1 cellular context compared by ENCODE assay signal in the genomic region with DNA sequence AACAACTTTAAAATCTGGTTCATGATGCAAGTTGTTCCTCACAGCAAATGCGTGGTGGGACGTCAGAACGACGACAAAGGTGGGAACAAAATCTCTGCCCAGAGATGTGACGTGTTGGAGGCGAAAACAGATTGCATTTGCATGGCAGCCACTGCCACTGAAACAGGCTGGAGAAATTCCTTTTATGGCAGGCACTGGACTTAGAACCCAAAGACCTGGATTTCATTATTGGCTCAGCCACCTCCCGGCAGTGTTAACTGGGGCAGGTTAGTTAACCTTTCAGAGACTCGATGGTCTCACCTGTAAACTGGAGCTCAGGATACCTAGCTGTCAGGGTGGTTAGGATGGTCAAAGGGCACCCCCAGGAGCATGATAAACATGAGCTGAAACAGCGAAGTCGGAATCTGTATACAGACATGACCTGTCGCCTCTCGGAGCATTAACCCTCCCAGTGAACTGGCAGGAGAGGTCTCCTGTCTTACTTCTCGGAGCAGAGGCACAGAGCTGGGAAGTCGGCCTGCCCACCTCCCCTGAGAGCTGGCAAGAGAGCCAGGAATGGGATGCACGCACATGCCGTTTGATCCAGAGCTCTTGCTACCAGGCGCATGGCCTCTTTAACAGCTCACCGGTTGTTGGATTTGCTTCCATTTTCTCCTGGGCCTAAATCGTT.
A peak's percentile ranks its signal among the peaks of the same experiment; 100 is the strongest.
TF ChIP-seq lines count a peak whose summit lies in the region.

No MANE protein-coding gene starts in this region.

TF ChIP-seq in HepG2, 621 proteins besides CTCF, POLR2A, EP300 and RAD21 (continued from another document and continues in another):
- TF ChIP-seq, protein P1, sequence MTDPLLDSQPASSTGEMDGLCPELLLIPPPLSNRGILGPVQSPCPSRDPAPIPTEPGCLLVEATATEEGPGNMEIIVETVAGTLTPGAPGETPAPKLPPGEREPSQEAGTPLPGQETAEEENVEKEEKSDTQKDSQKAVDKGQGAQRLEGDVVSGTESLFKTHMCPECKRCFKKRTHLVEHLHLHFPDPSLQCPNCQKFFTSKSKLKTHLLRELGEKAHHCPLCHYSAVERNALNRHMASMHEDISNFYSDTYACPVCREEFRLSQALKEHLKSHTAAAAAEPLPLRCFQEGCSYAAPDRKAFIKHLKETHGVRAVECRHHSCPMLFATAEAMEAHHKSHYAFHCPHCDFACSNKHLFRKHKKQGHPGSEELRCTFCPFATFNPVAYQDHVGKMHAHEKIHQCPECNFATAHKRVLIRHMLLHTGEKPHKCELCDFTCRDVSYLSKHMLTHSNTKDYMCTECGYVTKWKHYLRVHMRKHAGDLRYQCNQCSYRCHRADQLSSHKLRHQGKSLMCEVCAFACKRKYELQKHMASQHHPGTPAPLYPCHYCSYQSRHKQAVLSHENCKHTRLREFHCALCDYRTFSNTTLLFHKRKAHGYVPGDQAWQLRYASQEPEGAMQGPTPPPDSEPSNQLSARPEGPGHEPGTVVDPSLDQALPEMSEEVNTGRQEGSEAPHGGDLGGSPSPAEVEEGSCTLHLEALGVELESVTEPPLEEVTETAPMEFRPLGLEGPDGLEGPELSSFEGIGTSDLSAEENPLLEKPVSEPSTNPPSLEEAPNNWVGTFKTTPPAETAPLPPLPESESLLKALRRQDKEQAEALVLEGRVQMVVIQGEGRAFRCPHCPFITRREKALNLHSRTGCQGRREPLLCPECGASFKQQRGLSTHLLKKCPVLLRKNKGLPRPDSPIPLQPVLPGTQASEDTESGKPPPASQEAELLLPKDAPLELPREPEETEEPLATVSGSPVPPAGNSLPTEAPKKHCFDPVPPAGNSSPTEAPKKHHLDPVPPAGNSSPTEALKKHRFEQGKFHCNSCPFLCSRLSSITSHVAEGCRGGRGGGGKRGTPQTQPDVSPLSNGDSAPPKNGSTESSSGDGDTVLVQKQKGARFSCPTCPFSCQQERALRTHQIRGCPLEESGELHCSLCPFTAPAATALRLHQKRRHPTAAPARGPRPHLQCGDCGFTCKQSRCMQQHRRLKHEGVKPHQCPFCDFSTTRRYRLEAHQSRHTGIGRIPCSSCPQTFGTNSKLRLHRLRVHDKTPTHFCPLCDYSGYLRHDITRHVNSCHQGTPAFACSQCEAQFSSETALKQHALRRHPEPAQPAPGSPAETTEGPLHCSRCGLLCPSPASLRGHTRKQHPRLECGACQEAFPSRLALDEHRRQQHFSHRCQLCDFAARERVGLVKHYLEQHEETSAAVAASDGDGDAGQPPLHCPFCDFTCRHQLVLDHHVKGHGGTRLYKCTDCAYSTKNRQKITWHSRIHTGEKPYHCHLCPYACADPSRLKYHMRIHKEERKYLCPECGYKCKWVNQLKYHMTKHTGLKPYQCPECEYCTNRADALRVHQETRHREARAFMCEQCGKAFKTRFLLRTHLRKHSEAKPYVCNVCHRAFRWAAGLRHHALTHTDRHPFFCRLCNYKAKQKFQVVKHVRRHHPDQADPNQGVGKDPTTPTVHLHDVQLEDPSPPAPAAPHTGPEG (CRISPR knock-in tag; IDR thresholded peaks at IDR 0.05): no peak
- TF ChIP-seq, protein P2, sequence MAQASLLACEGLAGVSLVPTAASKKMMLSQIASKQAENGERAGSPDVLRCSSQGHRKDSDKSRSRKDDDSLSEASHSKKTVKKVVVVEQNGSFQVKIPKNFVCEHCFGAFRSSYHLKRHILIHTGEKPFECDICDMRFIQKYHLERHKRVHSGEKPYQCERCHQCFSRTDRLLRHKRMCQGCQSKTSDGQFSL (CRISPR knock-in tag; IDR thresholded peaks at IDR 0.05): no peak
- no peak for TF ChIP-seq MAF1 (CRISPR knock-in tag; IDR thresholded peaks at IDR 0.05; ENCODE audit: borderline replicate concordance)
- TF ChIP-seq ZMAT3 (CRISPR knock-in tag; conservative IDR thresholded peaks at IDR 0.05): no peak
- TF ChIP-seq GABPB1 (CRISPR knock-in tag; IDR thresholded peaks at IDR 0.05): no peak
- no peak for TF ChIP-seq ZNF678 (CRISPR knock-in tag; IDR thresholded peaks at IDR 0.05)
- TF ChIP-seq NFE2L1 (CRISPR knock-in tag; IDR thresholded peaks at IDR 0.05; ENCODE audit: borderline replicate concordance): no peak
- no peak for TF ChIP-seq SSRP1 (CRISPR knock-in tag; IDR thresholded peaks at IDR 0.05)
- TF ChIP-seq REL (CRISPR knock-in tag; conservative IDR thresholded peaks at IDR 0.05): no peak
- TF ChIP-seq ZNF83 (CRISPR knock-in tag; IDR thresholded peaks at IDR 0.05; ENCODE audit: borderline replicate concordance): no peak
- no peak for TF ChIP-seq ZSCAN25 (CRISPR knock-in tag; IDR thresholded peaks at IDR 0.05)
- TF ChIP-seq CEBPG (CRISPR knock-in tag; IDR thresholded peaks at IDR 0.05): peak; percentile 71
- no peak for TF ChIP-seq ZNF530 (CRISPR knock-in tag; IDR thresholded peaks at IDR 0.05; ENCODE audit: low read depth)
- no peak for TF ChIP-seq NRL (CRISPR knock-in tag; IDR thresholded peaks at IDR 0.05; ENCODE audit: borderline replicate concordance)
- TF ChIP-seq ZNF20 (CRISPR knock-in tag; IDR thresholded peaks at IDR 0.05): no peak
- no peak; the same call in 1 of the 2 replicates for TF ChIP-seq CEBPB (IDR thresholded peaks at IDR 0.05; ENCODE audit: borderline replicate concordance, low read depth, low read length)
- no peak for TF ChIP-seq ZNF496 (CRISPR knock-in tag; IDR thresholded peaks at IDR 0.05; ENCODE audit: insufficient replicate concordance)
- TF ChIP-seq JUN (CRISPR knock-in tag; IDR thresholded peaks at IDR 0.05): no peak
- peak; percentile 95 for TF ChIP-seq ZNF629 (CRISPR knock-in tag; conservative IDR thresholded peaks at IDR 0.05)
- no peak for TF ChIP-seq TEAD2 (CRISPR knock-in tag; IDR thresholded peaks at IDR 0.05)
- TF ChIP-seq, protein P3, sequence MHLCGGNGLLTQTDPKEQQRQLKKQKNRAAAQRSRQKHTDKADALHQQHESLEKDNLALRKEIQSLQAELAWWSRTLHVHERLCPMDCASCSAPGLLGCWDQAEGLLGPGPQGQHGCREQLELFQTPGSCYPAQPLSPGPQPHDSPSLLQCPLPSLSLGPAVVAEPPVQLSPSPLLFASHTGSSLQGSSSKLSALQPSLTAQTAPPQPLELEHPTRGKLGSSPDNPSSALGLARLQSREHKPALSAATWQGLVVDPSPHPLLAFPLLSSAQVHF (CRISPR knock-in tag; IDR thresholded peaks at IDR 0.05): no peak
- TF ChIP-seq PHB2 (IDR thresholded peaks at IDR 0.05; ENCODE audit: partially characterized antibody): no peak
- no peak for TF ChIP-seq ZNF776 (CRISPR knock-in tag; IDR thresholded peaks at IDR 0.05)
- TF ChIP-seq, protein P4, sequence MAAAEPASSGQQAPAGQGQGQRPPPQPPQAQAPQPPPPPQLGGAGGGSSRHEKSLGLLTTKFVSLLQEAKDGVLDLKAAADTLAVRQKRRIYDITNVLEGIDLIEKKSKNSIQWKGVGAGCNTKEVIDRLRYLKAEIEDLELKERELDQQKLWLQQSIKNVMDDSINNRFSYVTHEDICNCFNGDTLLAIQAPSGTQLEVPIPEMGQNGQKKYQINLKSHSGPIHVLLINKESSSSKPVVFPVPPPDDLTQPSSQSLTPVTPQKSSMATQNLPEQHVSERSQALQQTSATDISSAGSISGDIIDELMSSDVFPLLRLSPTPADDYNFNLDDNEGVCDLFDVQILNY (CRISPR knock-in tag; conservative IDR thresholded peaks at IDR 0.05): no peak
- no peak for TF ChIP-seq HOXA9 (CRISPR knock-in tag; IDR thresholded peaks at IDR 0.05; ENCODE audit: borderline replicate concordance)
- TF ChIP-seq, protein P5, sequence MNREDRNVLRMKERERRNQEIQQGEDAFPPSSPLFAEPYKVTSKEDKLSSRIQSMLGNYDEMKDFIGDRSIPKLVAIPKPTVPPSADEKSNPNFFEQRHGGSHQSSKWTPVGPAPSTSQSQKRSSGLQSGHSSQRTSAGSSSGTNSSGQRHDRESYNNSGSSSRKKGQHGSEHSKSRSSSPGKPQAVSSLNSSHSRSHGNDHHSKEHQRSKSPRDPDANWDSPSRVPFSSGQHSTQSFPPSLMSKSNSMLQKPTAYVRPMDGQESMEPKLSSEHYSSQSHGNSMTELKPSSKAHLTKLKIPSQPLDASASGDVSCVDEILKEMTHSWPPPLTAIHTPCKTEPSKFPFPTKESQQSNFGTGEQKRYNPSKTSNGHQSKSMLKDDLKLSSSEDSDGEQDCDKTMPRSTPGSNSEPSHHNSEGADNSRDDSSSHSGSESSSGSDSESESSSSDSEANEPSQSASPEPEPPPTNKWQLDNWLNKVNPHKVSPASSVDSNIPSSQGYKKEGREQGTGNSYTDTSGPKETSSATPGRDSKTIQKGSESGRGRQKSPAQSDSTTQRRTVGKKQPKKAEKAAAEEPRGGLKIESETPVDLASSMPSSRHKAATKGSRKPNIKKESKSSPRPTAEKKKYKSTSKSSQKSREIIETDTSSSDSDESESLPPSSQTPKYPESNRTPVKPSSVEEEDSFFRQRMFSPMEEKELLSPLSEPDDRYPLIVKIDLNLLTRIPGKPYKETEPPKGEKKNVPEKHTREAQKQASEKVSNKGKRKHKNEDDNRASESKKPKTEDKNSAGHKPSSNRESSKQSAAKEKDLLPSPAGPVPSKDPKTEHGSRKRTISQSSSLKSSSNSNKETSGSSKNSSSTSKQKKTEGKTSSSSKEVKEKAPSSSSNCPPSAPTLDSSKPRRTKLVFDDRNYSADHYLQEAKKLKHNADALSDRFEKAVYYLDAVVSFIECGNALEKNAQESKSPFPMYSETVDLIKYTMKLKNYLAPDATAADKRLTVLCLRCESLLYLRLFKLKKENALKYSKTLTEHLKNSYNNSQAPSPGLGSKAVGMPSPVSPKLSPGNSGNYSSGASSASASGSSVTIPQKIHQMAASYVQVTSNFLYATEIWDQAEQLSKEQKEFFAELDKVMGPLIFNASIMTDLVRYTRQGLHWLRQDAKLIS (CRISPR knock-in tag; IDR thresholded peaks at IDR 0.05): no peak
- TF ChIP-seq ASH2L (IDR thresholded peaks at IDR 0.05; ENCODE audit: insufficient read length, low read depth, low read length): peak; percentile 32
- TF ChIP-seq ISX (CRISPR knock-in tag; conservative IDR thresholded peaks at IDR 0.05): no peak
- no peak for TF ChIP-seq ZKSCAN5 (CRISPR knock-in tag; IDR thresholded peaks at IDR 0.05)
- TF ChIP-seq CREM (IDR thresholded peaks at IDR 0.05): peak; percentile 43; the same call in 1 of the 2 replicates
- TF ChIP-seq CREM (CRISPR knock-in tag; IDR thresholded peaks at IDR 0.05): no peak
- TF ChIP-seq, protein P6, sequence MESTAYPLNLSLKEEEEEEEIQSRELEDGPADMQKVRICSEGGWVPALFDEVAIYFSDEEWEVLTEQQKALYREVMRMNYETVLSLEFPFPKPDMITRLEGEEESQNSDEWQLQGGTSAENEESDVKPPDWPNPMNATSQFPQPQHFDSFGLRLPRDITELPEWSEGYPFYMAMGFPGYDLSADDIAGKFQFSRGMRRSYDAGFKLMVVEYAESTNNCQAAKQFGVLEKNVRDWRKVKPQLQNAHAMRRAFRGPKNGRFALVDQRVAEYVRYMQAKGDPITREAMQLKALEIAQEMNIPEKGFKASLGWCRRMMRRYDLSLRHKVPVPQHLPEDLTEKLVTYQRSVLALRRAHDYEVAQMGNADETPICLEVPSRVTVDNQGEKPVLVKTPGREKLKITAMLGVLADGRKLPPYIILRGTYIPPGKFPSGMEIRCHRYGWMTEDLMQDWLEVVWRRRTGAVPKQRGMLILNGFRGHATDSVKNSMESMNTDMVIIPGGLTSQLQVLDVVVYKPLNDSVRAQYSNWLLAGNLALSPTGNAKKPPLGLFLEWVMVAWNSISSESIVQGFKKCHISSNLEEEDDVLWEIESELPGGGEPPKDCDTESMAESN (CRISPR knock-in tag; conservative IDR thresholded peaks at IDR 0.05): 0 out of 2 replicates have a peak, but pooled peaks have one; percentile 56
- no peak for TF ChIP-seq NFYB (CRISPR knock-in tag; IDR thresholded peaks at IDR 0.05)
- TF ChIP-seq, protein P7, sequence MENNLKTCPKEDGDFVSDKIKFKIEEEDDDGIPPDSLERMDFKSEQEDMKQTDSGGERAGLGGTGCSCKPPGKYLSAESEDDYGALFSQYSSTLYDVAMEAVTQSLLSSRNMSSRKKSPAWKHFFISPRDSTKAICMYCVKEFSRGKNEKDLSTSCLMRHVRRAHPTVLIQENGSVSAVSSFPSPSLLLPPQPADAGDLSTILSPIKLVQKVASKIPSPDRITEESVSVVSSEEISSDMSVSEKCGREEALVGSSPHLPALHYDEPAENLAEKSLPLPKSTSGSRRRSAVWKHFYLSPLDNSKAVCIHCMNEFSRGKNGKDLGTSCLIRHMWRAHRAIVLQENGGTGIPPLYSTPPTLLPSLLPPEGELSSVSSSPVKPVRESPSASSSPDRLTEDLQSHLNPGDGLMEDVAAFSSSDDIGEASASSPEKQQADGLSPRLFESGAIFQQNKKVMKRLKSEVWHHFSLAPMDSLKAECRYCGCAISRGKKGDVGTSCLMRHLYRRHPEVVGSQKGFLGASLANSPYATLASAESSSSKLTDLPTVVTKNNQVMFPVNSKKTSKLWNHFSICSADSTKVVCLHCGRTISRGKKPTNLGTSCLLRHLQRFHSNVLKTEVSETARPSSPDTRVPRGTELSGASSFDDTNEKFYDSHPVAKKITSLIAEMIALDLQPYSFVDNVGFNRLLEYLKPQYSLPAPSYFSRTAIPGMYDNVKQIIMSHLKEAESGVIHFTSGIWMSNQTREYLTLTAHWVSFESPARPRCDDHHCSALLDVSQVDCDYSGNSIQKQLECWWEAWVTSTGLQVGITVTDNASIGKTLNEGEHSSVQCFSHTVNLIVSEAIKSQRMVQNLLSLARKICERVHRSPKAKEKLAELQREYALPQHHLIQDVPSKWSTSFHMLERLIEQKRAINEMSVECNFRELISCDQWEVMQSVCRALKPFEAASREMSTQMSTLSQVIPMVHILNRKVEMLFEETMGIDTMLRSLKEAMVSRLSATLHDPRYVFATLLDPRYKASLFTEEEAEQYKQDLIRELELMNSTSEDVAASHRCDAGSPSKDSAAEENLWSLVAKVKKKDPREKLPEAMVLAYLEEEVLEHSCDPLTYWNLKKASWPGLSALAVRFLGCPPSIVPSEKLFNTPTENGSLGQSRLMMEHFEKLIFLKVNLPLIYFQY (CRISPR knock-in tag; IDR thresholded peaks at IDR 0.05; ENCODE audit: borderline replicate concordance): no peak
- TF ChIP-seq ZNF441 (CRISPR knock-in tag; IDR thresholded peaks at IDR 0.05; ENCODE audit: borderline replicate concordance): no peak
- no peak for TF ChIP-seq ZBTB1 (CRISPR knock-in tag; IDR thresholded peaks at IDR 0.05; ENCODE audit: borderline replicate concordance)
- peak; percentile 53; the same call in 1 of the 2 replicates for TF ChIP-seq MIXL1 (CRISPR knock-in tag; IDR thresholded peaks at IDR 0.05)
- no peak for TF ChIP-seq ZNF547 (CRISPR knock-in tag; IDR thresholded peaks at IDR 0.05)
- TF ChIP-seq PHF20 (CRISPR knock-in tag; IDR thresholded peaks at IDR 0.05): no peak
- TF ChIP-seq ZNF510 (CRISPR knock-in tag; IDR thresholded peaks at IDR 0.05; ENCODE audit: low read depth): no peak
- TF ChIP-seq SETDB1 (CRISPR knock-in tag; IDR thresholded peaks at IDR 0.05; ENCODE audit: borderline replicate concordance): no peak
- TF ChIP-seq ZNF781 (CRISPR knock-in tag; IDR thresholded peaks at IDR 0.05; ENCODE audit: borderline replicate concordance, not compliant biosample characterization): no peak
- TF ChIP-seq, protein P8, sequence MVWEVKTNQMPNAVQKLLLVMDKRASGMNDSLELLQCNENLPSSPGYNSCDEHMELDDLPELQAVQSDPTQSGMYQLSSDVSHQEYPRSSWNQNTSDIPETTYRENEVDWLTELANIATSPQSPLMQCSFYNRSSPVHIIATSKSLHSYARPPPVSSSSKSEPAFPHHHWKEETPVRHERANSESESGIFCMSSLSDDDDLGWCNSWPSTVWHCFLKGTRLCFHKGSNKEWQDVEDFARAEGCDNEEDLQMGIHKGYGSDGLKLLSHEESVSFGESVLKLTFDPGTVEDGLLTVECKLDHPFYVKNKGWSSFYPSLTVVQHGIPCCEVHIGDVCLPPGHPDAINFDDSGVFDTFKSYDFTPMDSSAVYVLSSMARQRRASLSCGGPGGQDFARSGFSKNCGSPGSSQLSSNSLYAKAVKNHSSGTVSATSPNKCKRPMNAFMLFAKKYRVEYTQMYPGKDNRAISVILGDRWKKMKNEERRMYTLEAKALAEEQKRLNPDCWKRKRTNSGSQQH (CRISPR knock-in tag; IDR thresholded peaks at IDR 0.05; ENCODE audit: low read depth): no peak
- no peak for TF ChIP-seq MTF2 (CRISPR knock-in tag; IDR thresholded peaks at IDR 0.05; ENCODE audit: borderline replicate concordance)
- TF ChIP-seq ZNF761 (CRISPR knock-in tag; conservative IDR thresholded peaks at IDR 0.05): no peak
- TF ChIP-seq ZZZ3 (CRISPR knock-in tag; IDR thresholded peaks at IDR 0.05; ENCODE audit: borderline replicate concordance): no peak
